2 cellular contexts compared by ENCODE assay signal in genomic region chr1:55235722-55236121, GRCh38.
TF ChIP-seq lines count a peak whose summit lies in the region.

No MANE protein-coding gene starts in this region.

TF ChIP-seq in SK-N-SH, 30 proteins besides CTCF, POLR2A, EP300 and RAD21 (continued from another document):
- TF ChIP-seq USF2 (IDR thresholded peaks at IDR 0.05; ENCODE audit: borderline replicate concordance, low read depth, low read length), result no peak
- TF ChIP-seq FOSL2 (IDR thresholded peaks at IDR 0.05; ENCODE audit: borderline replicate concordance, low read depth), result 0 out of 2 replicates have a peak, but pooled peaks have one; percentile 23
- TF ChIP-seq SMC3 (IDR thresholded peaks at IDR 0.05; ENCODE audit: low read depth, low read length), result no peak
- TF ChIP-seq REST (IDR thresholded peaks at IDR 0.05; ENCODE audit: low read depth, low read length), result no peak

TF ChIP-seq in GM23338, 12 proteins besides CTCF, POLR2A, EP300 and RAD21 (continued from another document):
- TF ChIP-seq ZNF462 (CRISPR knock-in tag; IDR thresholded peaks at IDR 0.05), result no peak
- TF ChIP-seq CREB1 (CRISPR knock-in tag; IDR thresholded peaks at IDR 0.05; ENCODE audit: low read depth), result no peak
- TF ChIP-seq EZH2 (IDR thresholded peaks at IDR 0.05; ENCODE audit: low read depth, unreplicated experiment), result no peak
- TF ChIP-seq ZNF331 (CRISPR knock-in tag; IDR thresholded peaks at IDR 0.05; ENCODE audit: low read depth), result no peak
- TF ChIP-seq REST (IDR thresholded peaks at IDR 0.05; ENCODE audit: unreplicated experiment), result no peak
- no peak for TF ChIP-seq ETS1 (IDR thresholded peaks at IDR 0.05)
- no peak for TF ChIP-seq POLR2AphosphoS5 (IDR thresholded peaks at IDR 0.05; ENCODE audit: low read depth)
- TF ChIP-seq ZNF114 (CRISPR knock-in tag; IDR thresholded peaks at IDR 0.05), result no peak
- TF ChIP-seq EZH2phosphoT487 (IDR thresholded peaks at IDR 0.05; ENCODE audit: unreplicated experiment), result no peak
- TF ChIP-seq STAT1 (IDR thresholded peaks at IDR 0.05; ENCODE audit: unreplicated experiment), result no peak
- no peak for TF ChIP-seq NANOG (IDR thresholded peaks at IDR 0.05; ENCODE audit: borderline replicate concordance)
